7 cellular contexts compared by ENCODE assay signal in the genomic region with DNA sequence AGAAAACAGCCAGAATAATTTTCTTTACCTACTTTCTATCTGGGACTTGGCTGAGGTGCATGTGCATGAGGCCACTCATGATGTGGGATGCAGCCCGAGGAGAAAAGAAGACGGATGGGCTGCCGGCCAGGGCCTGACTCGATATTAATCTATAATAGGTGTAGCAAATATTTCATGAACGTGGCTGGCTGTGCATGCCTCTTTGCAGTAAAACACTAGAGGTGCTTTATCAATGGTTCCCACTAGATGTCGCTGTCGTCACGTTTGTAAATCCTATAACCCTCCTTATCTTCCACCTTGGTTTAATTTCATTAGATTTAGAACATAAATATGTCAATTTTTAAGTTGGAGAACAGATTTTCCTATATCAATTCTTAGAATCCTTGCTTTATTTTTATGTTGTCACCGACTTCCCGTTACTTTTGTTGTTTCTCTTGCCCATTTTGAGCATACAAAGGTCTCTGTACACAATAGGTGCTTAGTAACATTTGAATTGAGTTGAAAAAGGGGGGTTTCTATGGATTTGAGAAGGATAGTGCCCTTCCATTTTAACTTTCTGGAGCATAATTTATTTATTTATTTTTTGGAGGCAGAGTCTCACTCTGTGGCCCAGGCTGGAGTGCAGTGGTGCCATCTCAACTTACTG. TPM values are rescaled to one million over a fixed set of nuclear protein-coding genes. Genes with fewer than 3 reads are reported as not detected.
A peak's percentile ranks its signal among the peaks of the same experiment; 100 is the strongest.
DNase-seq lines count a peak whose midpoint lies in the region; ATAC-seq and TF ChIP-seq lines count a peak whose summit lies in the region.

No MANE protein-coding gene starts in this region.

- H3K4me3 ChIP-seq in right lobe of liver = no peak overlapping the region

- no peaks in the 10 kb centered on the region for H3K27me3 ChIP-seq in right lobe of liver

- no peak overlapping the region for H3K27ac Mint-ChIP-seq in HFFc6

- TF ChIP-seq CTCF in GM12801 (IDR thresholded peaks at IDR 0.05; ENCODE audit: extremely low read depth, insufficient read length) (peak; percentile 45), HFFc6 (IDR thresholded peaks at IDR 0.05) (peak; percentile 94), right lobe of liver (IDR thresholded peaks at IDR 0.05) (peak; percentile 77 to 93 (median 90))

- H3K36me3 Mint-ChIP-seq in HFFc6 (ENCODE audit: low read depth) = no peaks in the 10 kb centered on the region

- no peaks in the 10 kb centered on the region for H3K9me3 ChIP-seq in right lobe of liver

- no peaks in the 10 kb centered on the region for H3K36me3 ChIP-seq in right lobe of liver

- no peaks in the 10 kb centered on the region for H3K4me1 Mint-ChIP-seq in HFFc6 (ENCODE audit: low read depth)

- WGBS in right lobe of liver (ENCODE audit: insufficient coverage, low coverage, low lambda C conversion rate, missing lambda C conversion rate) = 3% methylated on average over 10 of the region's 10 CpGs

- H3K27me3 Mint-ChIP-seq in HFFc6 (ENCODE audit: insufficient read depth) = peaks cover 11% of the 10 kb centered on the region

- H3K9me3 Mint-ChIP-seq in HFFc6 = no peaks in the 10 kb centered on the region

- no peaks in the 10 kb centered on the region for H3K4me1 ChIP-seq in right lobe of liver

- intact Hi-C loops in right lobe of liver (cut with DNase I) = no loop called here

- no peak overlapping the region for H3K27ac ChIP-seq in right lobe of liver

- H3K4me3 Mint-ChIP-seq in HFFc6 = no peak overlapping the region

- DNase-seq in HFFc6 (peak; percentile 48), NCI-H146 (lab: John Stamatoyannopoulos, UW) (peak; percentile 72), T1000 (lab: John Stamatoyannopoulos, UW) (peak; percentile 5), dedifferentiated amniotic fluid mesenchymal stem cell (ENCODE audit: extremely low spot score) (peak; percentile 67), right lobe of liver (peak in 1 of 3 donors; percentile 55)
- peak; percentile 47 for DNase-seq in stimulated activated naive CD8-positive, alpha-beta T cell treated with anti-CD3 and anti-CD28 coated beads, Interleukin-15, Interleukin-2, amounts not matched to agents 100 U/mL and 50 U/mL, for 24 hours

- no peak for TF ChIP-seq POLR2A in right lobe of liver (IDR thresholded peaks at IDR 0.05)

- ATAC-seq in right lobe of liver = peak; percentile 86 to 92 (median 90)
- ATAC-seq in stimulated activated naive CD8-positive, alpha-beta T cell treated with anti-CD3 and anti-CD28 coated beads, Interleukin-15, Interleukin-2, amounts not matched to agents 100 U/mL and 50 U/mL, for 24 hours = peak; percentile 68

RNA-seq across cellular contexts. Expression of a gene that starts 19.6 kb away (rescaled TPM):
- 10 to 100 TPM in 3 of 6 experiments, 1 to 10 TPM in 3; 7.7 to 11.0 (median 9.8) TPM for total RNA-seq in HFFc6 (2021; fragmentation: NEBNext Ultra II Directional; extraction: Animal tissue kit (Norgen Biotek cat#: 25700))
- 1 to 10 TPM in 2 of 6 experiments, under 1 TPM in 4; 0.15 to 2.0 (median 0.55) TPM for total RNA-seq in right lobe of liver
